Comparison of ENCODE assay signal across 2 cellular contexts in the genomic region with DNA sequence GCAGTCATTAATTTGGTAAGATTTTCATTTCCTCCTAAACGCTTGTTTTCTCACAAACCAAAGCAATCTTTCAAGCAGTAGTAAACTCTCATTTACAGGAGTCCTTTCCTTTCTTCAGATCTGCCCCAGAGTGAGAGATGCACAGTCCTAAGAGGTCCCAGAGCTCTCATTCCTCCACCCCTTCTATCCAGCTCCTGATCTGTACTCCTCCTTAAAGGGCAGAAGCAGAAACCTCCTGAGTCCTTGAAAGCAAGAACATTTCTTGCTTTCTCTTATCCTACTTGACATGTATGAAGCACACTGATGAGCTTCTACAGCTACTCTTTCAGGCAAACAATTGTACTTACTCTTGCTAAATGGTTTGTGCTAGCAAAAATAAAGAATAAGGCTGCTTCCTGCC.
TF ChIP-seq lines count a peak whose summit lies in the region.

No MANE protein-coding gene starts in this region.

TF ChIP-seq in GM23338, 12 proteins besides CTCF, POLR2A, EP300 and RAD21 (continued from another document):
- TF ChIP-seq, protein P1, sequence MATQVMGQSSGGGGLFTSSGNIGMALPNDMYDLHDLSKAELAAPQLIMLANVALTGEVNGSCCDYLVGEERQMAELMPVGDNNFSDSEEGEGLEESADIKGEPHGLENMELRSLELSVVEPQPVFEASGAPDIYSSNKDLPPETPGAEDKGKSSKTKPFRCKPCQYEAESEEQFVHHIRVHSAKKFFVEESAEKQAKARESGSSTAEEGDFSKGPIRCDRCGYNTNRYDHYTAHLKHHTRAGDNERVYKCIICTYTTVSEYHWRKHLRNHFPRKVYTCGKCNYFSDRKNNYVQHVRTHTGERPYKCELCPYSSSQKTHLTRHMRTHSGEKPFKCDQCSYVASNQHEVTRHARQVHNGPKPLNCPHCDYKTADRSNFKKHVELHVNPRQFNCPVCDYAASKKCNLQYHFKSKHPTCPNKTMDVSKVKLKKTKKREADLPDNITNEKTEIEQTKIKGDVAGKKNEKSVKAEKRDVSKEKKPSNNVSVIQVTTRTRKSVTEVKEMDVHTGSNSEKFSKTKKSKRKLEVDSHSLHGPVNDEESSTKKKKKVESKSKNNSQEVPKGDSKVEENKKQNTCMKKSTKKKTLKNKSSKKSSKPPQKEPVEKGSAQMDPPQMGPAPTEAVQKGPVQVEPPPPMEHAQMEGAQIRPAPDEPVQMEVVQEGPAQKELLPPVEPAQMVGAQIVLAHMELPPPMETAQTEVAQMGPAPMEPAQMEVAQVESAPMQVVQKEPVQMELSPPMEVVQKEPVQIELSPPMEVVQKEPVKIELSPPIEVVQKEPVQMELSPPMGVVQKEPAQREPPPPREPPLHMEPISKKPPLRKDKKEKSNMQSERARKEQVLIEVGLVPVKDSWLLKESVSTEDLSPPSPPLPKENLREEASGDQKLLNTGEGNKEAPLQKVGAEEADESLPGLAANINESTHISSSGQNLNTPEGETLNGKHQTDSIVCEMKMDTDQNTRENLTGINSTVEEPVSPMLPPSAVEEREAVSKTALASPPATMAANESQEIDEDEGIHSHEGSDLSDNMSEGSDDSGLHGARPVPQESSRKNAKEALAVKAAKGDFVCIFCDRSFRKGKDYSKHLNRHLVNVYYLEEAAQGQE (IDR thresholded peaks at IDR 0.05; ENCODE audit: unreplicated experiment), result no peak
- TF ChIP-seq, protein P2, sequence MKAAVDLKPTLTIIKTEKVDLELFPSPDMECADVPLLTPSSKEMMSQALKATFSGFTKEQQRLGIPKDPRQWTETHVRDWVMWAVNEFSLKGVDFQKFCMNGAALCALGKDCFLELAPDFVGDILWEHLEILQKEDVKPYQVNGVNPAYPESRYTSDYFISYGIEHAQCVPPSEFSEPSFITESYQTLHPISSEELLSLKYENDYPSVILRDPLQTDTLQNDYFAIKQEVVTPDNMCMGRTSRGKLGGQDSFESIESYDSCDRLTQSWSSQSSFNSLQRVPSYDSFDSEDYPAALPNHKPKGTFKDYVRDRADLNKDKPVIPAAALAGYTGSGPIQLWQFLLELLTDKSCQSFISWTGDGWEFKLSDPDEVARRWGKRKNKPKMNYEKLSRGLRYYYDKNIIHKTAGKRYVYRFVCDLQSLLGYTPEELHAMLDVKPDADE (IDR thresholded peaks at IDR 0.05), result no peak
- no peak for TF ChIP-seq NANOG (IDR thresholded peaks at IDR 0.05; ENCODE audit: borderline replicate concordance)
- no peak for TF ChIP-seq CREB1 (CRISPR knock-in tag; IDR thresholded peaks at IDR 0.05; ENCODE audit: low read depth)
- TF ChIP-seq, protein P3, sequence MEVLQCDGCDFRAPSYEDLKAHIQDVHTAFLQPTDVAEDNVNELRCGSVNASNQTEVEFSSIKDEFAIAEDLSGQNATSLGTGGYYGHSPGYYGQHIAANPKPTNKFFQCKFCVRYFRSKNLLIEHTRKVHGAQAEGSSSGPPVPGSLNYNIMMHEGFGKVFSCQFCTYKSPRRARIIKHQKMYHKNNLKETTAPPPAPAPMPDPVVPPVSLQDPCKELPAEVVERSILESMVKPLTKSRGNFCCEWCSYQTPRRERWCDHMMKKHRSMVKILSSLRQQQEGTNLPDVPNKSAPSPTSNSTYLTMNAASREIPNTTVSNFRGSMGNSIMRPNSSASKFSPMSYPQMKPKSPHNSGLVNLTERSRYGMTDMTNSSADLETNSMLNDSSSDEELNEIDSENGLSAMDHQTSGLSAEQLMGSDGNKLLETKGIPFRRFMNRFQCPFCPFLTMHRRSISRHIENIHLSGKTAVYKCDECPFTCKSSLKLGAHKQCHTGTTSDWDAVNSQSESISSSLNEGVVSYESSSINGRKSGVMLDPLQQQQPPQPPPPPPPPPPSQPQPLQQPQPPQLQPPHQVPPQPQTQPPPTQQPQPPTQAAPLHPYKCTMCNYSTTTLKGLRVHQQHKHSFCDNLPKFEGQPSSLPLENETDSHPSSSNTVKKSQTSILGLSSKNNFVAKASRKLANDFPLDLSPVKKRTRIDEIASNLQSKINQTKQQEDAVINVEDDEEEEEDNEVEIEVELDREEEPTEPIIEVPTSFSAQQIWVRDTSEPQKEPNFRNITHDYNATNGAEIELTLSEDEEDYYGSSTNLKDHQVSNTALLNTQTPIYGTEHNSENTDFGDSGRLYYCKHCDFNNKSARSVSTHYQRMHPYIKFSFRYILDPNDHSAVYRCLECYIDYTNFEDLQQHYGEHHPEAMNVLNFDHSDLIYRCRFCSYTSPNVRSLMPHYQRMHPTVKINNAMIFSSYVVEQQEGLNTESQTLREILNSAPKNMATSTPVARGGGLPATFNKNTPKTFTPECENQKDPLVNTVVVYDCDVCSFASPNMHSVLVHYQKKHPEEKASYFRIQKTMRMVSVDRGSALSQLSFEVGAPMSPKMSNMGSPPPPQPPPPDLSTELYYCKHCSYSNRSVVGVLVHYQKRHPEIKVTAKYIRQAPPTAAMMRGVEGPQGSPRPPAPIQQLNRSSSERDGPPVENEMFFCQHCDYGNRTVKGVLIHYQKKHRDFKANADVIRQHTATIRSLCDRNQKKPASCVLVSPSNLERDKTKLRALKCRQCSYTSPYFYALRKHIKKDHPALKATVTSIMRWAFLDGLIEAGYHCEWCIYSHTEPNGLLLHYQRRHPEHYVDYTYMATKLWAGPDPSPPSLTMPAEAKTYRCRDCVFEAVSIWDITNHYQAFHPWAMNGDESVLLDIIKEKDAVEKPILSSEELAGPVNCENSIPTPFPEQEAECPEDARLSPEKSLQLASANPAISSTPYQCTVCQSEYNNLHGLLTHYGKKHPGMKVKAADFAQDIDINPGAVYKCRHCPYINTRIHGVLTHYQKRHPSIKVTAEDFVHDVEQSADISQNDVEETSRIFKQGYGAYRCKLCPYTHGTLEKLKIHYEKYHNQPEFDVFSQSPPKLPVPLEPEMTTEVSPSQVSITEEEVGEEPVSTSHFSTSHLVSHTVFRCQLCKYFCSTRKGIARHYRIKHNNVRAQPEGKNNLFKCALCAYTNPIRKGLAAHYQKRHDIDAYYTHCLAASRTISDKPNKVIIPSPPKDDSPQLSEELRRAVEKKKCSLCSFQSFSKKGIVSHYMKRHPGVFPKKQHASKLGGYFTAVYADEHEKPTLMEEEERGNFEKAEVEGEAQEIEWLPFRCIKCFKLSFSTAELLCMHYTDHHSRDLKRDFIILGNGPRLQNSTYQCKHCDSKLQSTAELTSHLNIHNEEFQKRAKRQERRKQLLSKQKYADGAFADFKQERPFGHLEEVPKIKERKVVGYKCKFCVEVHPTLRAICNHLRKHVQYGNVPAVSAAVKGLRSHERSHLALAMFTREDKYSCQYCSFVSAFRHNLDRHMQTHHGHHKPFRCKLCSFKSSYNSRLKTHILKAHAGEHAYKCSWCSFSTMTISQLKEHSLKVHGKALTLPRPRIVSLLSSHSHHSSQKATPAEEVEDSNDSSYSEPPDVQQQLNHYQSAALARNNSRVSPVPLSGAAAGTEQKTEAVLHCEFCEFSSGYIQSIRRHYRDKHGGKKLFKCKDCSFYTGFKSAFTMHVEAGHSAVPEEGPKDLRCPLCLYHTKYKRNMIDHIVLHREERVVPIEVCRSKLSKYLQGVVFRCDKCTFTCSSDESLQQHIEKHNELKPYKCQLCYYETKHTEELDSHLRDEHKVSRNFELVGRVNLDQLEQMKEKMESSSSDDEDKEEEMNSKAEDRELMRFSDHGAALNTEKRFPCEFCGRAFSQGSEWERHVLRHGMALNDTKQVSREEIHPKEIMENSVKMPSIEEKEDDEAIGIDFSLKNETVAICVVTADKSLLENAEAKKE (CRISPR knock-in tag; IDR thresholded peaks at IDR 0.05), result no peak
- TF ChIP-seq EZH2phosphoT487 (IDR thresholded peaks at IDR 0.05; ENCODE audit: unreplicated experiment), result no peak

TF ChIP-seq in WTC11, 78 proteins besides CTCF, POLR2A, EP300 and RAD21 (continued from another document):
- TF ChIP-seq, protein P4, sequence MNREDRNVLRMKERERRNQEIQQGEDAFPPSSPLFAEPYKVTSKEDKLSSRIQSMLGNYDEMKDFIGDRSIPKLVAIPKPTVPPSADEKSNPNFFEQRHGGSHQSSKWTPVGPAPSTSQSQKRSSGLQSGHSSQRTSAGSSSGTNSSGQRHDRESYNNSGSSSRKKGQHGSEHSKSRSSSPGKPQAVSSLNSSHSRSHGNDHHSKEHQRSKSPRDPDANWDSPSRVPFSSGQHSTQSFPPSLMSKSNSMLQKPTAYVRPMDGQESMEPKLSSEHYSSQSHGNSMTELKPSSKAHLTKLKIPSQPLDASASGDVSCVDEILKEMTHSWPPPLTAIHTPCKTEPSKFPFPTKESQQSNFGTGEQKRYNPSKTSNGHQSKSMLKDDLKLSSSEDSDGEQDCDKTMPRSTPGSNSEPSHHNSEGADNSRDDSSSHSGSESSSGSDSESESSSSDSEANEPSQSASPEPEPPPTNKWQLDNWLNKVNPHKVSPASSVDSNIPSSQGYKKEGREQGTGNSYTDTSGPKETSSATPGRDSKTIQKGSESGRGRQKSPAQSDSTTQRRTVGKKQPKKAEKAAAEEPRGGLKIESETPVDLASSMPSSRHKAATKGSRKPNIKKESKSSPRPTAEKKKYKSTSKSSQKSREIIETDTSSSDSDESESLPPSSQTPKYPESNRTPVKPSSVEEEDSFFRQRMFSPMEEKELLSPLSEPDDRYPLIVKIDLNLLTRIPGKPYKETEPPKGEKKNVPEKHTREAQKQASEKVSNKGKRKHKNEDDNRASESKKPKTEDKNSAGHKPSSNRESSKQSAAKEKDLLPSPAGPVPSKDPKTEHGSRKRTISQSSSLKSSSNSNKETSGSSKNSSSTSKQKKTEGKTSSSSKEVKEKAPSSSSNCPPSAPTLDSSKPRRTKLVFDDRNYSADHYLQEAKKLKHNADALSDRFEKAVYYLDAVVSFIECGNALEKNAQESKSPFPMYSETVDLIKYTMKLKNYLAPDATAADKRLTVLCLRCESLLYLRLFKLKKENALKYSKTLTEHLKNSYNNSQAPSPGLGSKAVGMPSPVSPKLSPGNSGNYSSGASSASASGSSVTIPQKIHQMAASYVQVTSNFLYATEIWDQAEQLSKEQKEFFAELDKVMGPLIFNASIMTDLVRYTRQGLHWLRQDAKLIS (CRISPR knock-in tag; IDR thresholded peaks at IDR 0.05; ENCODE audit: borderline replicate concordance), result no peak
- TF ChIP-seq, protein P5, sequence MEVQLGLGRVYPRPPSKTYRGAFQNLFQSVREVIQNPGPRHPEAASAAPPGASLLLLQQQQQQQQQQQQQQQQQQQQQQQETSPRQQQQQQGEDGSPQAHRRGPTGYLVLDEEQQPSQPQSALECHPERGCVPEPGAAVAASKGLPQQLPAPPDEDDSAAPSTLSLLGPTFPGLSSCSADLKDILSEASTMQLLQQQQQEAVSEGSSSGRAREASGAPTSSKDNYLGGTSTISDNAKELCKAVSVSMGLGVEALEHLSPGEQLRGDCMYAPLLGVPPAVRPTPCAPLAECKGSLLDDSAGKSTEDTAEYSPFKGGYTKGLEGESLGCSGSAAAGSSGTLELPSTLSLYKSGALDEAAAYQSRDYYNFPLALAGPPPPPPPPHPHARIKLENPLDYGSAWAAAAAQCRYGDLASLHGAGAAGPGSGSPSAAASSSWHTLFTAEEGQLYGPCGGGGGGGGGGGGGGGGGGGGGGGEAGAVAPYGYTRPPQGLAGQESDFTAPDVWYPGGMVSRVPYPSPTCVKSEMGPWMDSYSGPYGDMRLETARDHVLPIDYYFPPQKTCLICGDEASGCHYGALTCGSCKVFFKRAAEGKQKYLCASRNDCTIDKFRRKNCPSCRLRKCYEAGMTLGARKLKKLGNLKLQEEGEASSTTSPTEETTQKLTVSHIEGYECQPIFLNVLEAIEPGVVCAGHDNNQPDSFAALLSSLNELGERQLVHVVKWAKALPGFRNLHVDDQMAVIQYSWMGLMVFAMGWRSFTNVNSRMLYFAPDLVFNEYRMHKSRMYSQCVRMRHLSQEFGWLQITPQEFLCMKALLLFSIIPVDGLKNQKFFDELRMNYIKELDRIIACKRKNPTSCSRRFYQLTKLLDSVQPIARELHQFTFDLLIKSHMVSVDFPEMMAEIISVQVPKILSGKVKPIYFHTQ (CRISPR knock-in tag; IDR thresholded peaks at IDR 0.05), result no peak
- TF ChIP-seq ZNF138 (CRISPR knock-in tag; conservative IDR thresholded peaks at IDR 0.05), result no peak
- no peak for TF ChIP-seq ZNF232 (CRISPR knock-in tag; IDR thresholded peaks at IDR 0.05)
- TF ChIP-seq NFYB (CRISPR knock-in tag; conservative IDR thresholded peaks at IDR 0.05; ENCODE audit: low read depth), result no peak
- TF ChIP-seq, protein P6, sequence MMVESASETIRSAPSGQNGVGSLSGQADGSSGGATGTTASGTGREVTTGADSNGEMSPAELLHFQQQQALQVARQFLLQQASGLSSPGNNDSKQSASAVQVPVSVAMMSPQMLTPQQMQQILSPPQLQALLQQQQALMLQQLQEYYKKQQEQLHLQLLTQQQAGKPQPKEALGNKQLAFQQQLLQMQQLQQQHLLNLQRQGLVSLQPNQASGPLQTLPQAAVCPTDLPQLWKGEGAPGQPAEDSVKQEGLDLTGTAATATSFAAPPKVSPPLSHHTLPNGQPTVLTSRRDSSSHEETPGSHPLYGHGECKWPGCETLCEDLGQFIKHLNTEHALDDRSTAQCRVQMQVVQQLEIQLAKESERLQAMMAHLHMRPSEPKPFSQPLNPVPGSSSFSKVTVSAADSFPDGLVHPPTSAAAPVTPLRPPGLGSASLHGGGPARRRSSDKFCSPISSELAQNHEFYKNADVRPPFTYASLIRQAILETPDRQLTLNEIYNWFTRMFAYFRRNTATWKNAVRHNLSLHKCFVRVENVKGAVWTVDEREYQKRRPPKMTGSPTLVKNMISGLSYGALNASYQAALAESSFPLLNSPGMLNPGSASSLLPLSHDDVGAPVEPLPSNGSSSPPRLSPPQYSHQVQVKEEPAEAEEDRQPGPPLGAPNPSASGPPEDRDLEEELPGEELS (CRISPR knock-in tag; IDR thresholded peaks at IDR 0.05), result no peak
- no peak for TF ChIP-seq NR3C1 (CRISPR knock-in tag; conservative IDR thresholded peaks at IDR 0.05; ENCODE audit: low read depth)
- TF ChIP-seq TEAD4 (CRISPR knock-in tag; IDR thresholded peaks at IDR 0.05), result no peak
- TF ChIP-seq EMX1 (CRISPR knock-in tag; IDR thresholded peaks at IDR 0.05), result no peak
- TF ChIP-seq, protein P7, sequence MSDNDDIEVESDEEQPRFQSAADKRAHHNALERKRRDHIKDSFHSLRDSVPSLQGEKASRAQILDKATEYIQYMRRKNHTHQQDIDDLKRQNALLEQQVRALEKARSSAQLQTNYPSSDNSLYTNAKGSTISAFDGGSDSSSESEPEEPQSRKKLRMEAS (CRISPR knock-in tag; IDR thresholded peaks at IDR 0.05), result no peak
- no peak for TF ChIP-seq ELF4 (CRISPR knock-in tag; IDR thresholded peaks at IDR 0.05; ENCODE audit: low read depth)
